Comparison of ENCODE assay signal across 17 cellular contexts in genomic region chr3:44960387-44961026, GRCh38. TPM values are rescaled to one million over a fixed set of nuclear protein-coding genes. Genes with fewer than 3 reads are reported as not detected.
A peak's percentile ranks its signal among the peaks of the same experiment; 100 is the strongest.
DNase-seq lines count a peak whose midpoint lies in the region; ATAC-seq, FAIRE-seq and TF ChIP-seq lines count a peak whose summit lies in the region.
"Had no signal": no experiment of that assay in that cellular context is flagged by ENCODE, and none has a peak within 500 bp of the region (broad histone marks: within the 10 kb centered on the region; RNA-seq: fewer than 3 reads in every experiment).

No MANE protein-coding gene starts in this region.

- no peak overlapping the region for H3K4me2 ChIP-seq in GM12878 (ENCODE audit: control insufficient read depth, insufficient read depth)
- H3K4me2 ChIP-seq: KMS-11 had no signal

- RAD21 ChIA-PET in GM12878 (lab: Charles Lee; ENCODE audit: unreplicated experiment): no interaction called here

- WGBS in GM12878 (ENCODE audit: insufficient coverage, insufficient replicate concordance, low lambda C conversion rate, missing lambda C conversion rate): 13% methylated on average over 3 of the region's 3 CpGs

- no peaks in the 10 kb centered on the region for H3K27me3 ChIP-seq in GM12878 (replicated peaks in 1 of 2; ENCODE audit: control insufficient read depth in 2 of 2, insufficient read depth in 2 of 2, low read length in 1 of 2)
- H3K27me3 ChIP-seq: cardiac muscle cell, pancreas, SJCRH30, testis had no signal

- no peaks in the 10 kb centered on the region for H3K27me3 Mint-ChIP-seq in stimulated activated naive CD8-positive, alpha-beta T cell treated with anti-CD3 and anti-CD28 coated beads, Interleukin-15, amount 100 ng/mL, for 72 hours

- no peaks in the 10 kb centered on the region for H3K9me3 Mint-ChIP-seq in stimulated activated naive CD8-positive, alpha-beta T cell treated with anti-CD3 and anti-CD28 coated beads, Interleukin-15, amount 100 ng/mL, for 72 hours
- H3K9me3 Mint-ChIP-seq: activated naive CD4-positive, alpha-beta T cell treated with anti-CD3 and anti-CD28 coated beads, Interleukin-2, amount 50 U/mL, for 72 hours had no signal

- ATAC-seq in HG02885 (IDR thresholded peaks at IDR 0.05; ENCODE audit: poor library complexity, unreplicated experiment) (peak; percentile 43), GM12878 (peak; percentile 80), GM19328 (IDR thresholded peaks at IDR 0.05; ENCODE audit: unreplicated experiment) (no peak), HG02884 (IDR thresholded peaks at IDR 0.05; ENCODE audit: unreplicated experiment) (no peak)
- ATAC-seq in stimulated activated naive CD8-positive, alpha-beta T cell treated with anti-CD3 and anti-CD28 coated beads, Interleukin-15, amount 100 ng/mL, for 72 hours: peak; percentile 80
- ATAC-seq: pancreas had no signal

- peaks cover 7% of the 10 kb centered on the region for H3K79me2 ChIP-seq in GM12878 (ENCODE audit: control insufficient read depth, insufficient read depth, low read length)

- no peak overlapping the region for H2AFZ ChIP-seq in GM12878 (ENCODE audit: control insufficient read depth, low read depth, low read length)

- H3K36me3 ChIP-seq in GM12878 (ENCODE audit: control insufficient read depth in 2 of 2, insufficient read depth in 2 of 2, low read length in 1 of 2): peaks cover 6 to 7% of the 10 kb centered on the region in 2 experiments; a peak in 3 of 4 replicates
- H3K36me3 ChIP-seq: cardiac muscle cell had no signal

- peak overlapping the region in 1 of 2 donors; percentile 79 for H3K27ac Mint-ChIP-seq in stimulated activated naive CD8-positive, alpha-beta T cell treated with anti-CD3 and anti-CD28 coated beads, Interleukin-15, amount 100 ng/mL, for 72 hours

- TF ChIP-seq POLR2A in GM12878 (IDR thresholded peaks at IDR 0.05; ENCODE audit: low read depth, low read length): no peak

- peak; percentile 5 for DNase-seq in activated effector memory CD4-positive, alpha-beta T cell treated with anti-CD3 and anti-CD28 coated beads, Interleukin-2, amount 50 U/mL, for 16 hours
- no peak for DNase-seq in activated effector memory CD4-positive, alpha-beta T cell treated with Interleukin-2 at 50 U/mL for 16 hours
- DNase-seq in GM12878 (ENCODE audit: low read depth, low spot score) (no peak), LoVo (ENCODE audit: low spot score) (no peak)
- DNase-seq in stimulated activated naive CD8-positive, alpha-beta T cell treated with anti-CD3 and anti-CD28 coated beads, Interleukin-15, amount 100 ng/mL, for 72 hours: no peak
- DNase-seq: Caco-2, GF-D8, NCI-H2029 treated with DMSO at 0.1 percent for 48 hours, pancreas, SJCRH30, testis had no signal

- no peak overlapping the region; the same call in 1 of the 2 replicates for H3K9ac ChIP-seq in GM12878 (ENCODE audit: control insufficient read depth, insufficient read depth, low read length)
- H3K9ac ChIP-seq: KMS-11 had no signal

- POLR2A ChIA-PET in GM12878 (lab: Charles Lee): interaction anchor here (1.0 to 1.1 kb wide), 3 partner anchors 8 to 18 kb away, joined by 3 read pairs; no protein-coding TSS in a partner anchor

- H3K4me1 ChIP-seq in GM12878 (ENCODE audit: control insufficient read depth, insufficient read depth, low read length): peaks cover 16% of the 10 kb centered on the region
- H3K4me1 ChIP-seq: Caco-2, pancreas, SJCRH30, testis had no signal

- SMC1A ChIA-PET in GM12878 (lab: Charles Lee; ENCODE audit: uncharacterized antibody, unreplicated experiment): no interaction called here

- TF ChIP-seq RAD21 in GM12878 (IDR thresholded peaks at IDR 0.05; ENCODE audit: insufficient read depth, low read depth, low read length): no peak

- BruUV-seq in GM12878 (replicated peaks; lab: Mats Ljungman, UMichigan): no TSS peak

- in situ Hi-C loops in GM12878 (cut with MboI): no loop called here

- H4K20me1 ChIP-seq in GM12878 (ENCODE audit: control insufficient read depth, insufficient read depth): no peaks in the 10 kb centered on the region

- H3K4me1 Mint-ChIP-seq in stimulated activated naive CD8-positive, alpha-beta T cell treated with anti-CD3 and anti-CD28 coated beads, Interleukin-15, amount 100 ng/mL, for 72 hours: peaks cover 28% of the 10 kb centered on the region

- H3K4me3 ChIP-seq in GM12878: no peak overlapping the region
- H3K4me3 ChIP-seq: cardiac muscle cell, pancreas, SJCRH30, testis had no signal

- peak overlapping the region; percentile 19; the same call in 1 of the 2 replicates for H3K27ac ChIP-seq in GM12878 (ENCODE audit: control insufficient read depth, insufficient read depth)
- H3K27ac ChIP-seq: cardiac muscle cell, KMS-11, pancreas, SJCRH30, testis had no signal

- H3K4me3 Mint-ChIP-seq in stimulated activated naive CD8-positive, alpha-beta T cell treated with anti-CD3 and anti-CD28 coated beads, Interleukin-15, amount 100 ng/mL, for 72 hours: no peak overlapping the region

- CTCF ChIA-PET in GM12878 (lab: Yijun Ruan, JAX): interaction anchor here (1.2 kb wide), 1 partner anchor 13 kb away, joined by 3 read pairs; no protein-coding TSS in a partner anchor

- TF ChIP-seq EP300 in GM12878 (IDR thresholded peaks at IDR 0.05; ENCODE audit: borderline replicate concordance in 1 of 2, control insufficient read depth in 1 of 2, low read depth in 2 of 2, low read length in 2 of 2): no peak

- no peaks in the 10 kb centered on the region for H3K9me3 ChIP-seq in GM12878 (replicated peaks; ENCODE audit: control insufficient read depth, insufficient read depth, low read length)
- H3K9me3 ChIP-seq: Caco-2, pancreas, SJCRH30, testis had no signal

- no peak for FAIRE-seq in GM12878 (lab: Jason Lieb, UNC)
- FAIRE-seq: pancreas had no signal

- intact Hi-C loops in GM12878 (cut with micrococcal nuclease; ENCODE audit: unreplicated experiment): no loop called here

- no peak for TF ChIP-seq CTCF in GM12878 (IDR thresholded peaks at IDR 0.05 in 2 of 3, conservative IDR thresholded peaks at IDR 0.05 in 1 of 3; ENCODE audit: control insufficient read depth in 2 of 3, extremely low read depth in 1 of 3, insufficient read depth in 1 of 3, low read depth in 3 of 3, low read length in 3 of 3)

TF ChIP-seq in GM12878, 131 proteins besides CTCF, POLR2A, EP300 and RAD21:
- TF ChIP-seq NFYA (IDR thresholded peaks at IDR 0.05; ENCODE audit: borderline replicate concordance, low read depth, low read length) (no peak), MYB (IDR thresholded peaks at IDR 0.05; ENCODE audit: borderline replicate concordance, low read depth, low read length) (no peak), IKZF2 (IDR thresholded peaks at IDR 0.05) (peak in 1 of 2 experiments; percentile 13; a peak in 1 of 4 replicates)

RNA-seq across cellular contexts. Expression of gene ZDHHC3, which starts 15.5 kb away (rescaled TPM):
- 56.2 and 56.3 TPM in 2 replicates for total RNA-seq in GM12878 (2013; cell fraction: nucleolus; rRNA removed)
- total RNA-seq in GM12878 (2014; rRNA removed): 46.5 and 46.9 TPM in 2 replicates
- total RNA-seq in GM12878 (2014; rRNA removed; fragmentation: Illumina TruSeq; extraction: Trizol): 29.6 and 32.1 TPM in 2 replicates
- 40.0 and 42.6 TPM in 2 replicates for total RNA-seq in GM12878 (2021)
- 11.9 TPM for polyA plus RNA-seq in GM12878 (2011; ENCODE audit: low read depth)
- 56.5 and 79.1 TPM in 2 replicates for polyA plus RNA-seq in GM12878 (2011; rRNA removed)
- polyA plus RNA-seq in GM12878 (2011; cell fraction: cytosol; rRNA removed): 87.6 and 105 TPM in 2 replicates
- 50.4 and 58.3 TPM in 2 replicates for polyA plus RNA-seq in GM12878 (2011; cell fraction: nucleus; rRNA removed)
- 19.2 and 21.2 TPM in 2 replicates for polyA plus RNA-seq in GM12878 (2012)
- 40.3 and 47.8 TPM in 2 replicates for polyA plus RNA-seq in GM12878 (2014; fragmentation: Illumina TruSeq; extraction: Trizol)
- 1 to 10 TPM; 6.8 to 7.4 TPM for polyA plus RNA-seq in GM12878 (2014; fragmentation: Nextera tagmentation; extraction: Ambion mirVana)
- 38.1 and 41.5 TPM in 2 replicates for polyA plus RNA-seq in GM12878 (2014; rRNA removed)
- 10 to 100 TPM; 39.4 to 42.1 TPM for polyA plus RNA-seq in GM12878 (2016; fragmentation: Nextera tagmentation; extraction: Ambion mirVana)
- 190 TPM in 2 replicates for polyA minus RNA-seq in GM12878 (2011; rRNA and poly(A)+ RNA removed)
- polyA minus RNA-seq in GM12878 (2011; cell fraction: cytosol; rRNA and poly(A)+ RNA removed): 25.6 and 27.0 TPM in 2 replicates
- 24.4 and 43.5 TPM in 2 replicates for polyA minus RNA-seq in GM12878 (2011; cell fraction: nucleus; rRNA and poly(A)+ RNA removed)

RNA-seq across cellular contexts. Expression of gene EXOSC7, which starts 15.5 kb away (rescaled TPM):
- 100 and 127 TPM in 2 replicates for total RNA-seq in GM12878 (2013; cell fraction: nucleolus; rRNA removed)
- 76.8 and 77.9 TPM in 2 replicates for total RNA-seq in GM12878 (2014; rRNA removed)
- total RNA-seq in GM12878 (2014; rRNA removed; fragmentation: Illumina TruSeq; extraction: Trizol): 66.7 and 68.5 TPM in 2 replicates
- 55.5 and 62.2 TPM in 2 replicates for total RNA-seq in GM12878 (2021)
- 63.3 TPM for polyA plus RNA-seq in GM12878 (2011; ENCODE audit: low read depth)
- 119 and 121 TPM in 2 replicates for polyA plus RNA-seq in GM12878 (2011; rRNA removed)
- polyA plus RNA-seq in GM12878 (2011; cell fraction: cytosol; rRNA removed): 70.9 and 86.3 TPM in 2 replicates
- 84.9 and 86.2 TPM in 2 replicates for polyA plus RNA-seq in GM12878 (2011; cell fraction: nucleus; rRNA removed)
- polyA plus RNA-seq in GM12878 (2012): 60.1 and 67.1 TPM in 2 replicates
- polyA plus RNA-seq in GM12878 (2014; fragmentation: Illumina TruSeq; extraction: Trizol): 46.3 and 58.0 TPM in 2 replicates
- polyA plus RNA-seq in GM12878 (2014; fragmentation: Nextera tagmentation; extraction: Ambion mirVana): 100 to 1,000 TPM; 159 to 193 TPM
- 71.9 and 72.6 TPM in 2 replicates for polyA plus RNA-seq in GM12878 (2014; rRNA removed)
- polyA plus RNA-seq in GM12878 (2016; fragmentation: Nextera tagmentation; extraction: Ambion mirVana): 10 to 100 TPM; 88.9 to 94.5 TPM
- 70.0 and 75.6 TPM in 2 replicates for polyA minus RNA-seq in GM12878 (2011; rRNA and poly(A)+ RNA removed)
- 13.4 and 16.3 TPM in 2 replicates for polyA minus RNA-seq in GM12878 (2011; cell fraction: cytosol; rRNA and poly(A)+ RNA removed)
- polyA minus RNA-seq in GM12878 (2011; cell fraction: nucleus; rRNA and poly(A)+ RNA removed): 34.9 and 60.0 TPM in 2 replicates

Comparison
In these comparisons a context has a peak if more than half of its experiments do, and no peak if none do; other contexts are left out.
1. ATAC-seq: peak in HG02885 (single experiment), GM12878 (single experiment) and stimulated activated naive CD8-positive, alpha-beta T cell treated with anti-CD3 and anti-CD28 coated beads, Interleukin-15, amount 100 ng/mL, for 72 hours (single experiment); none in GM19328 (single experiment) and HG02884 (single experiment).